In genomic region chr20:46857061-46857831, GRCh38 we compare ENCODE assay signal across 22 cellular contexts. TPM values are rescaled to one million over a fixed set of nuclear protein-coding genes. Genes with fewer than 3 reads are reported as not detected.
"Had no signal": no experiment of that assay in that cellular context is flagged by ENCODE, and none has a peak within 500 bp of the region (broad histone marks: within the 10 kb centered on the region; RNA-seq: fewer than 3 reads in every experiment).

No MANE protein-coding gene starts in this region.

- H3K9me3 Mint-ChIP-seq: activated CD4-positive, alpha-beta memory T cell treated with anti-CD3 and anti-CD28 coated beads, Interleukin-2, amount 10 ng/mL, durations not matched to agents 7 days and 5 days; activated CD4-positive, alpha-beta T cell treated with anti-CD3 and anti-CD28 coated beads, Interleukin-2, amount 10 ng/mL, durations not matched to agents 24 days and 14 days; endodermal cell; natural killer cell had no signal

- H3K27ac ChIP-seq: cardiac muscle cell, epithelial cell of prostate, left lung, parathyroid adenoma, transverse colon had no signal

- H3K27me3 ChIP-seq: cardiac muscle cell, transverse colon had no signal

- H3K36me3 Mint-ChIP-seq: activated naive CD4-positive, alpha-beta T cell treated with anti-CD3 and anti-CD28 coated beads, Interleukin-2, amount 10 ng/mL, durations not matched to agents 7 days and 5 days; immature natural killer cell; natural killer cell; stimulated activated naive B cell treated with anti-CD40 and anti-IgM and Interleukin-4, amounts not matched to agents 10 μg/mL and 1 μg/mL and 100 μg/mL, for 72 hours had no signal

- H3K4me1 Mint-ChIP-seq: activated CD4-positive, alpha-beta memory T cell treated with anti-CD3 and anti-CD28 coated beads, Interleukin-2, amount 10 ng/mL, durations not matched to agents 7 days and 5 days; activated CD4-positive, alpha-beta T cell treated with anti-CD3 and anti-CD28 coated beads, Interleukin-2, amount 10 ng/mL, durations not matched to agents 24 days and 14 days; activated naive CD4-positive, alpha-beta T cell treated with anti-CD3 and anti-CD28 coated beads, Interleukin-2, amount 10 ng/mL, durations not matched to agents 7 days and 5 days; endodermal cell; immature natural killer cell; natural killer cell; stimulated activated naive B cell treated with anti-CD40 and anti-IgM and Interleukin-4, amounts not matched to agents 10 μg/mL and 1 μg/mL and 100 μg/mL, for 72 hours had no signal

- H3K4me3 Mint-ChIP-seq: activated CD4-positive, alpha-beta memory T cell treated with anti-CD3 and anti-CD28 coated beads, Interleukin-2, amount 10 ng/mL, durations not matched to agents 7 days and 5 days; activated CD4-positive, alpha-beta T cell treated with anti-CD3 and anti-CD28 coated beads, Interleukin-2, amount 10 ng/mL, durations not matched to agents 24 days and 14 days; activated naive CD4-positive, alpha-beta T cell treated with anti-CD3 and anti-CD28 coated beads, Interleukin-2, amount 10 ng/mL, durations not matched to agents 7 days and 5 days; endodermal cell; immature natural killer cell; natural killer cell; stimulated activated naive B cell treated with anti-CD40 and anti-IgM and Interleukin-4, amounts not matched to agents 10 μg/mL and 1 μg/mL and 100 μg/mL, for 72 hours had no signal

- H3K4me3 ChIP-seq: cardiac muscle cell, left lung, lung, transverse colon had no signal

- H3K36me3 ChIP-seq: cardiac muscle cell, left lung, transverse colon had no signal

- H3K9me3 ChIP-seq: transverse colon had no signal

- DNase-seq: activated CD4-positive, alpha-beta memory T cell treated with anti-CD3 and anti-CD28 coated beads, Interleukin-2, amount 10 ng/mL, durations not matched to agents 7 days and 5 days; activated CD4-positive, alpha-beta T cell treated with anti-CD3 and anti-CD28 coated beads, Interleukin-2, amount 10 ng/mL, durations not matched to agents 24 days and 14 days; activated effector memory CD4-positive, alpha-beta T cell treated with anti-CD3 and anti-CD28 coated beads, Interleukin-2, amount 50 U/mL, for 16 hours; activated naive CD4-positive, alpha-beta T cell treated with anti-CD3 and anti-CD28 coated beads, Interleukin-2, amount 10 ng/mL, durations not matched to agents 7 days and 5 days; amygdala; cortex of kidney; endodermal cell; foreskin melanocyte; immature natural killer cell; left lung; natural killer cell; nucleus accumbens; stimulated activated CD4-positive, alpha-beta T cell treated with anti-CD3 and anti-CD28 coated beads, Interleukin-2, amount 100 ng/mL, for 48 hours; stimulated activated CD8-positive, alpha-beta memory T cell treated with anti-CD3 and anti-CD28 coated beads, Interleukin-4, amount 100 ng/mL, for 48 hours; stimulated activated naive B cell treated with anti-CD40 and anti-IgM and Interleukin-4, amounts not matched to agents 10 μg/mL and 1 μg/mL and 100 μg/mL, for 72 hours; T-helper 2 cell; transverse colon had no signal

- H3K9ac ChIP-seq: parathyroid adenoma had no signal

- H3K4me1 ChIP-seq: left lung, parathyroid adenoma had no signal

- H3K27ac Mint-ChIP-seq: activated CD4-positive, alpha-beta memory T cell treated with anti-CD3 and anti-CD28 coated beads, Interleukin-2, amount 10 ng/mL, durations not matched to agents 7 days and 5 days; activated CD4-positive, alpha-beta T cell treated with anti-CD3 and anti-CD28 coated beads, Interleukin-2, amount 10 ng/mL, durations not matched to agents 24 days and 14 days; activated naive CD4-positive, alpha-beta T cell treated with anti-CD3 and anti-CD28 coated beads, Interleukin-2, amount 10 ng/mL, durations not matched to agents 7 days and 5 days; endodermal cell; immature natural killer cell; natural killer cell; stimulated activated naive B cell treated with anti-CD40 and anti-IgM and Interleukin-4, amounts not matched to agents 10 μg/mL and 1 μg/mL and 100 μg/mL, for 72 hours had no signal

- H2AFZ ChIP-seq: parathyroid adenoma had no signal

- H3K27me3 Mint-ChIP-seq: activated naive CD4-positive, alpha-beta T cell treated with anti-CD3 and anti-CD28 coated beads, Interleukin-2, amount 10 ng/mL, durations not matched to agents 7 days and 5 days had no signal

- H3K79me2 ChIP-seq: parathyroid adenoma had no signal

RNA-seq across cellular contexts. Expression of gene EYA2, which starts 37.4 kb away (rescaled TPM):
- total RNA-seq: activated CD4-positive, alpha-beta T cell treated with anti-CD3 and anti-CD28 coated beads, Interleukin-2, amount 10 ng/mL, durations not matched to agents 24 days and 14 days; kidney epithelial cell had no signal
- polyA plus RNA-seq: cardiac muscle cell, immature natural killer cell had no signal
